In the genomic region with DNA sequence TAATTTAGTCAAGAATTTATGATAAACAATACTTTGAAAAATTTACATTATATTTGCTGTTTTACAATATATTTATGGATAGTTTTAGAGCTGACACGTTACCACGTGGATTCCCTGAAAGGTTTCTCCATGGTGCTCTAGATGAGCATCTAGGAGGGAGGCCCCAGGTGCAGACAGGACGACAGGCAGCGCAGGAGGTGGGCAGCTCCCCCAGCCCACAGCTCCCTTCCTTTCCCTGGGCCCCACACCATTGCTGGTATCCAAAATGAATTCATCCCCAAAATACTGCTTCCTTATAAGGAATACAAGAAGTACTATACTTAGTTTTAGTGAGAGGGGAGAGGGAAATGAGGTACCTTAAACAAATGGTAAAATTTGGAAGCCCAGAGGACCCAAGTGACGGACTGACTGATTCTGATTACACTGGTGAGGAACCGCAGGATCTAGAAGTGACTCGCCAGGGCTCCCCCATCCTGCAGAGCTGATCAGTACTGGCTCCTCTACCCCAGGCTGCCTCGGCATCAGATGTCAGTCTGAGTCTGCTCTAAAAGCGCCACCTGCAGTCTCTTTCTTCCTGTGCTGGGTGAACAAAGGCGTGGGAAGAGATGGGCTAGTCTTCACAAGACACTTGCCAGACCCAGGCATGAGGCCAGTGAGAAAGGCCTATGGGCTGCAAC, we compare ENCODE assay signal across 1 cellular context.
A peak's percentile ranks its signal among the peaks of the same experiment; 100 is the strongest.
TF ChIP-seq lines count a peak whose summit lies in the region.

No MANE protein-coding gene starts in this region.

TF ChIP-seq in GM12878, 131 proteins besides CTCF, POLR2A, EP300 and RAD21 (continued from another document):
- TF ChIP-seq, protein P1, sequence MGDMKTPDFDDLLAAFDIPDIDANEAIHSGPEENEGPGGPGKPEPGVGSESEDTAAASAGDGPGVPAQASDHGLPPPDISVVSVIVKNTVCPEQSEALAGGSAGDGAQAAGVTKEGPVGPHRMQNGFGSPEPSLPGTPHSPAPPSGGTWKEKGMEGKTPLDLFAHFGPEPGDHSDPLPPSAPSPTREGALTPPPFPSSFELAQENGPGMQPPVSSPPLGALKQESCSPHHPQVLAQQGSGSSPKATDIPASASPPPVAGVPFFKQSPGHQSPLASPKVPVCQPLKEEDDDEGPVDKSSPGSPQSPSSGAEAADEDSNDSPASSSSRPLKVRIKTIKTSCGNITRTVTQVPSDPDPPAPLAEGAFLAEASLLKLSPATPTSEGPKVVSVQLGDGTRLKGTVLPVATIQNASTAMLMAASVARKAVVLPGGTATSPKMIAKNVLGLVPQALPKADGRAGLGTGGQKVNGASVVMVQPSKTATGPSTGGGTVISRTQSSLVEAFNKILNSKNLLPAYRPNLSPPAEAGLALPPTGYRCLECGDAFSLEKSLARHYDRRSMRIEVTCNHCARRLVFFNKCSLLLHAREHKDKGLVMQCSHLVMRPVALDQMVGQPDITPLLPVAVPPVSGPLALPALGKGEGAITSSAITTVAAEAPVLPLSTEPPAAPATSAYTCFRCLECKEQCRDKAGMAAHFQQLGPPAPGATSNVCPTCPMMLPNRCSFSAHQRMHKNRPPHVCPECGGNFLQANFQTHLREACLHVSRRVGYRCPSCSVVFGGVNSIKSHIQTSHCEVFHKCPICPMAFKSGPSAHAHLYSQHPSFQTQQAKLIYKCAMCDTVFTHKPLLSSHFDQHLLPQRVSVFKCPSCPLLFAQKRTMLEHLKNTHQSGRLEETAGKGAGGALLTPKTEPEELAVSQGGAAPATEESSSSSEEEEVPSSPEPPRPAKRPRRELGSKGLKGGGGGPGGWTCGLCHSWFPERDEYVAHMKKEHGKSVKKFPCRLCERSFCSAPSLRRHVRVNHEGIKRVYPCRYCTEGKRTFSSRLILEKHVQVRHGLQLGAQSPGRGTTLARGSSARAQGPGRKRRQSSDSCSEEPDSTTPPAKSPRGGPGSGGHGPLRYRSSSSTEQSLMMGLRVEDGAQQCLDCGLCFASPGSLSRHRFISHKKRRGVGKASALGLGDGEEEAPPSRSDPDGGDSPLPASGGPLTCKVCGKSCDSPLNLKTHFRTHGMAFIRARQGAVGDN (IDR thresholded peaks at IDR 0.05), result peak; percentile 36; the same call in 1 of the 2 replicates
- TF ChIP-seq, protein P2, sequence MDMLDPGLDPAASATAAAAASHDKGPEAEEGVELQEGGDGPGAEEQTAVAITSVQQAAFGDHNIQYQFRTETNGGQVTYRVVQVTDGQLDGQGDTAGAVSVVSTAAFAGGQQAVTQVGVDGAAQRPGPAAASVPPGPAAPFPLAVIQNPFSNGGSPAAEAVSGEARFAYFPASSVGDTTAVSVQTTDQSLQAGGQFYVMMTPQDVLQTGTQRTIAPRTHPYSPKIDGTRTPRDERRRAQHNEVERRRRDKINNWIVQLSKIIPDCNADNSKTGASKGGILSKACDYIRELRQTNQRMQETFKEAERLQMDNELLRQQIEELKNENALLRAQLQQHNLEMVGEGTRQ (IDR thresholded peaks at IDR 0.05; ENCODE audit: borderline replicate concordance, low read depth, low read length), result no peak
